In the genomic region with DNA sequence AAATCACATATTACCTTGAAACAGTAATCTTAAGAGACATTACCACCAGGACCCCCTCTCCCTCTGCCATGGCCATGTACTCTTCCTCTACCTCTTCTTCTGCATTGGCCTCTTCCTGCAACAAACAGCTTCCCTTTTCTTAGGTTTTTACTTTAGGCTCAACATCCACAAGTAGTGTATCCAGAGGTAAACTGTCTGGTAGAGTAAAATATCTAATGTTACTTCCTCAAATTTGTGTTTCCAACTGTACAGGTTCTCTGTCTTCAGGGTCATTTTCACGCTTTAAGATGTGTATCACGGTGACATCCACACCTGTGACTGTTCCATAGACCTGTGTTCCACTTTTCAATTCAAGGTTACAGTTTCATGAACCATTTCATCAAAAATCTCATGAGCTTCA, we compare ENCODE assay signal across 13 cellular contexts. TPM values are rescaled to one million over a fixed set of nuclear protein-coding genes. Genes with fewer than 3 reads are reported as not detected.
DNase-seq lines count a peak whose midpoint lies in the region; ATAC-seq and TF ChIP-seq lines count a peak whose summit lies in the region.
"Had no signal": no experiment of that assay in that cellular context is flagged by ENCODE, and none has a peak within 500 bp of the region (broad histone marks: within the 10 kb centered on the region; RNA-seq: fewer than 3 reads in every experiment).

No MANE protein-coding gene starts in this region.

- intact Hi-C loops in activated B cell treated with CpG ODN at 0.5 μM for 24 hours (cut with micrococcal nuclease): no loop called here
- intact Hi-C loops in upper lobe of right lung (cut with DNase I): no loop called here

- peak overlapping the region; percentile 69 for H3K27ac Mint-ChIP-seq in activated T-cell treated with anti-CD3 and anti-CD28 coated beads, Interleukin-2, amount 50 U/mL, for 24 hours
- H3K27ac Mint-ChIP-seq in activated B cell treated with CpG ODN at 0.5 μM for 24 hours (peak overlapping the region; percentile 38), neural crest cell (ENCODE audit: unreplicated experiment) (peak overlapping the region; percentile 76)

- peaks cover 5% of the 10 kb centered on the region for H3K9me3 Mint-ChIP-seq in activated T-cell treated with anti-CD3 and anti-CD28 coated beads, Interleukin-2, amount 50 U/mL, for 24 hours
- H3K9me3 Mint-ChIP-seq in activated B cell treated with CpG ODN at 0.5 μM for 24 hours: no peaks in the 10 kb centered on the region
- peaks cover 10% of the 10 kb centered on the region for H3K9me3 Mint-ChIP-seq in neural crest cell

- TF ChIP-seq CTCF in activated B cell treated with CpG ODN at 0.5 μM for 24 hours (IDR thresholded peaks at IDR 0.05) (no peak), neural crest cell (conservative IDR thresholded peaks at IDR 0.05) (no peak), BE2C (IDR thresholded peaks at IDR 0.05; ENCODE audit: low read depth, low read length) (no peak), upper lobe of right lung (IDR thresholded peaks at IDR 0.05) (no peak)

- H3K27me3 ChIP-seq in BE2C (no peaks in the 10 kb centered on the region), upper lobe of right lung (no peaks in the 10 kb centered on the region)
- H3K27me3 ChIP-seq: gastroesophageal sphincter had no signal

- no peak overlapping the region for H3K4me3 ChIP-seq in BE2C (ENCODE audit: low read depth, low read length)
- H3K4me3 ChIP-seq in upper lobe of right lung: no peak overlapping the region
- H3K4me3 ChIP-seq: gastroesophageal sphincter, SK-N-MC had no signal

- CTCF ChIA-PET in activated B cell treated with CpG ODN at 0.5 μM for 24 hours (lab: Charles Lee): no interaction called here

- ATAC-seq in activated B cell treated with CpG ODN at 0.5 μM for 24 hours (ENCODE audit: low read depth): no peak
- no peak for ATAC-seq in upper lobe of right lung
- ATAC-seq: gastroesophageal sphincter had no signal

- no peak overlapping the region for H3K4me3 Mint-ChIP-seq in activated T-cell treated with anti-CD3 and anti-CD28 coated beads, Interleukin-2, amount 50 U/mL, for 24 hours
- no peak overlapping the region for H3K4me3 Mint-ChIP-seq in activated B cell treated with CpG ODN at 0.5 μM for 24 hours
- H3K4me3 Mint-ChIP-seq in neural crest cell: no peak overlapping the region

- H3K4me1 ChIP-seq in BE2C: no peaks in the 10 kb centered on the region
- H3K4me1 ChIP-seq in upper lobe of right lung: no peaks in the 10 kb centered on the region

- POLR2A ChIA-PET in activated B cell treated with CpG ODN at 0.5 μM for 24 hours (lab: Charles Lee): interaction anchor here (1.9 kb wide), 1 partner anchor 13 kb away, joined by 5 read pairs; a partner anchor contains a TSS

- no peak overlapping the region for H3K27ac ChIP-seq in upper lobe of right lung
- H3K27ac ChIP-seq: gastroesophageal sphincter, SK-N-MC had no signal

- H3K36me3 ChIP-seq in BE2C (no peaks in the 10 kb centered on the region), upper lobe of right lung (no peaks in the 10 kb centered on the region)
- H3K36me3 ChIP-seq: gastroesophageal sphincter had no signal

- peaks cover 67% of the 10 kb centered on the region for H3K4me1 Mint-ChIP-seq in activated T-cell treated with anti-CD3 and anti-CD28 coated beads, Interleukin-2, amount 50 U/mL, for 24 hours (ENCODE audit: low read depth)
- H3K4me1 Mint-ChIP-seq in activated B cell treated with CpG ODN at 0.5 μM for 24 hours: peaks cover 63% of the 10 kb centered on the region
- H3K4me1 Mint-ChIP-seq in neural crest cell: peaks cover 9% of the 10 kb centered on the region

- no peaks in the 10 kb centered on the region for H3K27me3 Mint-ChIP-seq in activated T-cell treated with anti-CD3 and anti-CD28 coated beads, Interleukin-2, amount 50 U/mL, for 24 hours
- no peaks in the 10 kb centered on the region for H3K27me3 Mint-ChIP-seq in activated B cell treated with CpG ODN at 0.5 μM for 24 hours
- H3K27me3 Mint-ChIP-seq in neural crest cell (ENCODE audit: low read depth): no peaks in the 10 kb centered on the region

- no peak for DNase-seq in activated T-cell treated with anti-CD3 and anti-CD28 coated beads, Interleukin-2, amount 50 U/mL, for 24 hours
- DNase-seq in activated T-cell treated with anti-CD3 and anti-CD28 coated beads, Interleukin-2, amount 50 U/mL, for 48 hours: no peak
- DNase-seq in MV-4-11 (lab: John Stamatoyannopoulos, UW): peak; percentile 12
- no peak for DNase-seq in activated B cell treated with CpG ODN at 0.5 μM for 24 hours
- no peak for DNase-seq in neural crest cell (ENCODE audit: low read depth, low spot score)
- DNase-seq in BE2C: no peak
- no peak for DNase-seq in upper lobe of right lung
- DNase-seq in midbrain (lab: John Stamatoyannopoulos, UW): no peak
- DNase-seq: activated CD4-positive, CD25-positive, alpha-beta regulatory T cell; IMR-90; NCI-H1436 treated with DMSO at 0.1 percent for 48 hours had no signal

- H3K9me3 ChIP-seq in BE2C (no peaks in the 10 kb centered on the region; the same call in 1 of the 2 replicates), upper lobe of right lung (no peaks in the 10 kb centered on the region)

- peaks cover 41% of the 10 kb centered on the region for H3K36me3 Mint-ChIP-seq in activated T-cell treated with anti-CD3 and anti-CD28 coated beads, Interleukin-2, amount 50 U/mL, for 24 hours (ENCODE audit: low read depth)
- H3K36me3 Mint-ChIP-seq in activated B cell treated with CpG ODN at 0.5 μM for 24 hours (ENCODE audit: low read depth): peaks cover 16% of the 10 kb centered on the region
- peaks cover 29% of the 10 kb centered on the region for H3K36me3 Mint-ChIP-seq in neural crest cell (ENCODE audit: low read depth)

RNA-seq across cellular contexts. Expression of a gene that starts 13.4 kb away (rescaled TPM):
- total RNA-seq in activated B cell treated with CpG ODN at 0.5 μM for 24 hours (52.1 and 57.3 TPM in 2 replicates), neural crest cell (32.8 and 33.4 TPM in 2 replicates), upper lobe of right lung (47.1 TPM)
- 9.8 TPM for polyA plus RNA-seq in BE2C (2012; ENCODE audit: insufficient read depth, insufficient read length, low read depth)
